In the genomic region with DNA sequence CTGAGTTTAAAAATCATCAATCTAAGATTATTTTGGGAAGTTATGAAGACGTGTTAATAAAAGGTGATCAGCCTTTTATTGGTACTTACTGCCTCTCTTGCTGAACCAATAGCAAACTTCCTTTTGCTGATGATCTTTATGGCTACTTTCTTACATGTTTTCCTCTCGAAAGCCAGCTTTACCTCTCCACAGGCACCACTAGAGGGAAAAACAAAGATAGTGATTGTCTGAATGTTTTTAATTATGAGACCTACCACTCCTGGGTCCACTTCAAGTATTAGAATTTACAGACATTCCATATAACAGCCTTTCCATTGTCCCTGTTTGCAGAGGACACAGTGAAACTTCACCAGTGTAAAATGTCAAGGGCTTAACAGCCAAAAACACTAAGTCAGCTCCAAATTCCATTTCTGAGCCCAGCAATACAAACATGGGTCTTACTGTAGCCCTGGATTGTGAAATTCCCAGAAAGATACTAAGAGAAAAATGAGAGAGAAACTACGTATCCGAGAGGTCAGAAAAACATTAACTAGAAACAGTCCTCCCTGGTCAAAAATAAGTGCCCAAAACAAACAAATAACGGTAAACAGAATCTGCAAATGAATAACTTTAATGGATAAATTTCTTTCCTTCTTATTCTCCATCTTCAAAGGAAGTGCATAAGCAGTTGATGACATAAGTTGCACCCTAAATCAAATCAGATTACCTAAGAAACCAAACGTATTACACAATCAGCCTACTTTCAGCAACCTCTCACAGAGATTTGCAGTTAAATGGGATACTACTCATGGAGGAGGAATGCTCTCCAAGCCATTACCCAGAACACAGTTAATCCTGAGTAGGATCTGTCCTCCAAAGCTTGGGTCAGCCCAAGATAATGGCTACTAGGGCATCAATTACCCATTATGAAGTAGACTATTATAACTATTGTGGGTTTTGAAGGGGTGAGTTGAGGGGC, we compare ENCODE assay signal across 10 cellular contexts. TPM values are rescaled to one million over a fixed set of nuclear protein-coding genes. Genes with fewer than 3 reads are reported as not detected.
A peak's percentile ranks its signal among the peaks of the same experiment; 100 is the strongest.
DNase-seq lines count a peak whose midpoint lies in the region; FAIRE-seq and TF ChIP-seq lines count a peak whose summit lies in the region.
"Had no signal": no experiment of that assay in that cellular context is flagged by ENCODE, and none has a peak within 500 bp of the region (broad histone marks: within the 10 kb centered on the region; RNA-seq: fewer than 3 reads in every experiment).

No MANE protein-coding gene starts in this region.

- peak; percentile 99 for FAIRE-seq in G401.6 (lab: Jason Lieb, UNC)

- H3K27ac ChIP-seq in SJSA1 (peak overlapping the region; percentile 69), prostate gland (peak overlapping the region; percentile 20 to 35)
- H3K27ac ChIP-seq: neutrophil had no signal

- H3K27me3 ChIP-seq in SJSA1 (replicated peaks) (no peaks in the 10 kb centered on the region), prostate gland (replicated peaks; ENCODE audit: insufficient read depth) (no peaks in the 10 kb centered on the region)
- H3K27me3 ChIP-seq: neutrophil had no signal

- H3K4me3 ChIP-seq in SJSA1 (no peak overlapping the region), fibroblast of pulmonary artery (replicated peaks; ENCODE audit: low read depth, low read length) (peak overlapping the region; percentile 38), prostate gland (no peak overlapping the region)

- TF ChIP-seq POLR2A in prostate gland (IDR thresholded peaks at IDR 0.05) = no peak

- intact Hi-C loops in prostate gland (cut with DNase I) = loop anchor here (1.0 to 10.0 kb wide), 2 partner anchors 29 to 107 kb away; a partner anchor contains a TSS

- H3K9me3 ChIP-seq in SJSA1 (replicated peaks) (no peaks in the 10 kb centered on the region), prostate gland (no peaks in the 10 kb centered on the region)
- H3K9me3 ChIP-seq: neutrophil had no signal

- TF ChIP-seq CTCF in fibroblast of pulmonary artery (IDR thresholded peaks at IDR 0.05; ENCODE audit: low read length, missing control alignments) (peak; percentile 35), prostate gland (IDR thresholded peaks at IDR 0.05) (no peak)

- 39% methylated on average over 6 of the region's 6 CpGs for WGBS in prostate gland

- peaks cover 35% of the 10 kb centered on the region for H3K4me1 ChIP-seq in SJSA1 (replicated peaks)
- no peaks in the 10 kb centered on the region for H3K4me1 ChIP-seq in prostate gland (replicated peaks)

- peak in 1 of 2 experiments; percentile 58 for DNase-seq in SJSA1 (ENCODE audit: low read depth in 1 of 2, low spot score in 2 of 2)
- DNase-seq in fibroblast of pulmonary artery (ENCODE audit: low read depth) = peak; percentile 96
- DNase-seq in prostate gland (ENCODE audit: low spot score) = no peak
- no peak for DNase-seq in activated CD4-positive, alpha-beta T cell treated with anti-CD3 and anti-CD28 coated beads, Interleukin-2, amount 50 U/mL, for 48 hours
- DNase-seq in SKM-1 treated with dmso at 0.1 percent for 144 hours (lab: John Stamatoyannopoulos, UW; ENCODE audit: unreplicated experiment) = no peak
- no peak for DNase-seq in NCI-H2107 treated with DMSO at 0.1 percent for 48 hours (lab: John Stamatoyannopoulos, UW; ENCODE audit: unreplicated experiment)
- DNase-seq in NCI-H1694 treated with DMSO at 0.1 percent for 48 hours (lab: John Stamatoyannopoulos, UW) = no peak
- DNase-seq: activated T-cell treated with anti-CD3 and anti-CD28 coated beads, Interleukin-2, amount 50 U/mL, for 48 hours had no signal

- H3K36me3 ChIP-seq in SJSA1 (peaks cover 10% of the 10 kb centered on the region), prostate gland (no peaks in the 10 kb centered on the region)

RNA-seq across cellular contexts. Expression of a gene that starts 29.5 kb away (rescaled TPM):
- total RNA-seq in SJSA1 (2014; rRNA removed; shearing (Covaris generic)) = 26.0 and 33.1 TPM in 2 replicates
- 10 to 100 TPM; 15.6 to 18.6 TPM for total RNA-seq in prostate gland

RNA-seq across cellular contexts. Expression of a gene that starts 29.7 kb away (rescaled TPM):
- total RNA-seq in SJSA1 (2014; rRNA removed; shearing (Covaris generic)) = 22.3 and 22.7 TPM in 2 replicates
- 10 to 100 TPM; 27.9 to 39.5 TPM for total RNA-seq in prostate gland

RNA-seq across cellular contexts. Expression of a gene that starts 32.5 kb away (rescaled TPM):
- total RNA-seq in SJSA1 (2014; rRNA removed; shearing (Covaris generic)) = 9.7 and 14.9 TPM in 2 replicates
- 10 to 100 TPM; 29.2 to 74.6 TPM for total RNA-seq in prostate gland
